Comparison of ENCODE assay signal across 18 cellular contexts in the genomic region with DNA sequence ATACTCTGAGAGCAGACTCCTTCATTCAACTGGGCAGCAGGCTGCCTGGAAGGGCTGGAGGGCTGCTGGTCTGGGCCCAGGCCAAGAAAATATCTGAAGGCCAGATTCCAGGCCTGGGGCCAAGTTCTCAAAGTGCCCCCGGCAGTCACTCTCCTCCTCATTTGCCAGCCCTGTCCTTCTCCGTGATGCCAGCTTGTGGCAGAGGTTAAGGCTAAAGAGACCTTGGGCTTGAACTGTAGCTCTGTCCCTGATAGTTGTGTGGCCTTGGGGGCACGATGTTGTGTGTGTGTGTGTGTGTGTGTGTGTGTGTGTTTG. TPM values are rescaled to one million over a fixed set of nuclear protein-coding genes. Genes with fewer than 3 reads are reported as not detected.
DNase-seq lines count a peak whose midpoint lies in the region; ATAC-seq and TF ChIP-seq lines count a peak whose summit lies in the region.
"Had no signal": no experiment of that assay in that cellular context is flagged by ENCODE, and none has a peak within 500 bp of the region (broad histone marks: within the 10 kb centered on the region; RNA-seq: fewer than 3 reads in every experiment).

No MANE protein-coding gene starts in this region.

- peaks cover 38% of the 10 kb centered on the region for H3K4me1 ChIP-seq in PC-3 (ENCODE audit: insufficient read depth, low read length)
- H3K4me1 ChIP-seq in transverse colon, result peaks cover 15 to 34% (median 27%) of the 10 kb centered on the region in 4 donors

- no peaks in the 10 kb centered on the region for H3K36me3 ChIP-seq in PC-3 (ENCODE audit: low read depth, low read length)
- no peaks in the 10 kb centered on the region for H3K36me3 ChIP-seq in transverse colon

- peak overlapping the region; percentile 81 for H3K4me2 ChIP-seq in PC-3 (ENCODE audit: low read length)

- DNase-seq in PC-3, result peak; percentile 62
- no peak for DNase-seq in transverse colon
- DNase-seq in NCI-H128 (lab: John Stamatoyannopoulos, UW; ENCODE audit: unreplicated experiment), result no peak
- no peak for DNase-seq in NCI-H2029 treated with DMSO at 0.1 percent for 48 hours (lab: John Stamatoyannopoulos, UW)
- no peak for DNase-seq in DMS114 treated with DMSO at 0.1 percent for 48 hours (lab: John Stamatoyannopoulos, UW; ENCODE audit: unreplicated experiment)
- DNase-seq: activated CD8-positive, alpha-beta T cell treated with anti-CD3 and anti-CD28 coated beads, Interleukin-2, amount 10 ng/mL, durations not matched to agents 7 days and 5 days; activated naive CD4-positive, alpha-beta T cell treated with anti-CD3 and anti-CD28 coated beads, Interleukin-2, amount 10 ng/mL, durations not matched to agents 7 days and 5 days; foreskin melanocyte; mammary epithelial cell; NCI-H2171; OCI-M1; stimulated activated CD4-positive, alpha-beta T cell treated with anti-CD3 and anti-CD28 coated beads, Interleukin-2, amount 100 ng/mL, for 48 hours; stimulated activated naive CD8-positive, alpha-beta T cell treated with anti-CD3 and anti-CD28 coated beads, Interleukin-15, amount 100 ng/mL, for 72 hours; T-helper 9 cell had no signal

- no peak for TF ChIP-seq CTCF in PC-3 (conservative IDR thresholded peaks at IDR 0.05; ENCODE audit: low read depth, low read length)
- TF ChIP-seq CTCF in transverse colon (IDR thresholded peaks at IDR 0.05), result no peak

- H2AFZ ChIP-seq in PC-3 (ENCODE audit: low read length), result no peak overlapping the region
- H2AFZ ChIP-seq: parathyroid adenoma had no signal

- no TSS peak for BruUV-seq in PC-3 (replicated peaks; lab: Mats Ljungman, UMichigan)

- no peaks in the 10 kb centered on the region for H3K9me2 ChIP-seq in PC-3 (replicated peaks; ENCODE audit: low read length)

- WGBS in transverse colon (ENCODE audit: low coverage in 1 of 2), 2 donors, result 39% methylated on average over 3 of the region's 3 CpGs; no CpG with 5 or more reads in 1 of the 2 donors

- H3F3A ChIP-seq in PC-3 (ENCODE audit: low read length, unreplicated experiment), result peaks cover 15% of the 10 kb centered on the region

- no peak for TF ChIP-seq EP300 in transverse colon (IDR thresholded peaks at IDR 0.05; ENCODE audit: low read depth)

- CTCF ChIA-PET in PC-3 (lab: Charles Lee), result interaction anchor here (0.6 to 1.0 kb wide), 2 partner anchors 18 to 42 kb away, joined by 5 to 6 read pairs; no protein-coding TSS in a partner anchor

- in situ Hi-C loops in transverse colon (cut with MboI; ENCODE audit: low pct_ligation_motif_present in 1 of 4, low pct_unique_long_range_greater_than_20kb in 1 of 4, low sequenced_read_pairs in 3 of 4), result loop anchor here in 2 of 4 donors (5.0 to 25.0 kb wide), 3 partner anchors 53 to 435 kb away; partner anchors contain the start of genes CFAP20DC (in 1 of the 2) and FAM107A (in 1 of the 2)

- no peaks in the 10 kb centered on the region for H4K20me1 ChIP-seq in PC-3 (ENCODE audit: low read length)

- no peak for TF ChIP-seq POLR2A in transverse colon (IDR thresholded peaks at IDR 0.05)

- peak overlapping the region; percentile 78; the same call in 1 of the 2 replicates for H3K9ac ChIP-seq in PC-3 (ENCODE audit: low read length)
- H3K9ac ChIP-seq: parathyroid adenoma had no signal

- no peaks in the 10 kb centered on the region for H3K9me3 ChIP-seq in PC-3 (ENCODE audit: low read length)
- no peaks in the 10 kb centered on the region for H3K9me3 ChIP-seq in transverse colon

- H3K79me2 ChIP-seq in PC-3 (ENCODE audit: low read length), result no peaks in the 10 kb centered on the region
- H3K79me2 ChIP-seq: parathyroid adenoma had no signal

- H3K4me3 ChIP-seq in PC-3 (ENCODE audit: low read length), result no peak overlapping the region
- no peak overlapping the region for H3K4me3 ChIP-seq in transverse colon
- H3K4me3 ChIP-seq: coronary artery had no signal

- ATAC-seq in PC-3, result no peak
- ATAC-seq: activated CD8-positive, alpha-beta T cell treated with anti-CD3 and anti-CD28 coated beads, Interleukin-2, amount 10 ng/mL, durations not matched to agents 7 days and 5 days had no signal

- POLR2A ChIA-PET in PC-3 (lab: Charles Lee; ENCODE audit: unreplicated experiment), result no interaction called here

- H3K27me3 ChIP-seq in PC-3 (ENCODE audit: low read length) (no peaks in the 10 kb centered on the region), layer of hippocampus (ENCODE audit: control insufficient read depth, insufficient read depth, low read length) (no peaks in the 10 kb centered on the region), transverse colon (no peaks in the 10 kb centered on the region)

- H3K27ac ChIP-seq in PC-3 (ENCODE audit: low read length) (peak overlapping the region; percentile 97), cingulate gyrus (ENCODE audit: low read depth, low read length) (peak overlapping the region; percentile 69), layer of hippocampus (ENCODE audit: low read depth, low read length) (peak overlapping the region; percentile 50), transverse colon (peak overlapping the region in 3 of 4 donors; percentile 63 to 81 (median 73))

- intact Hi-C loops in PC-3 (cut with micrococcal nuclease), result no loop called here
- intact Hi-C loops in transverse colon (cut with DNase I; ENCODE audit: low total_unique reads), result no loop called here

RNA-seq across cellular contexts. Expression of gene FAM3D, which starts 39.0 kb away (rescaled TPM):
- total RNA-seq in PC-3 (2014; rRNA removed) (0.40 TPM in 1 of 2 replicates, not detected in the other), transverse colon (100 to 1,000 TPM; 243 to 431 (median 364) TPM)
- total RNA-seq: activated CD8-positive, alpha-beta T cell treated with anti-CD3 and anti-CD28 coated beads, Interleukin-2, amount 10 ng/mL, durations not matched to agents 7 days and 5 days; mammary epithelial cell had no signal

RNA-seq across cellular contexts. Expression of gene FAM107A, which starts 50.3 kb away (rescaled TPM):
- total RNA-seq in PC-3 (2014; rRNA removed), result 0.07 and 0.29 TPM in 2 replicates
- 10 to 100 TPM; 14.1 to 21.9 (median 16.0) TPM for total RNA-seq in transverse colon
- total RNA-seq: activated CD8-positive, alpha-beta T cell treated with anti-CD3 and anti-CD28 coated beads, Interleukin-2, amount 10 ng/mL, durations not matched to agents 7 days and 5 days had no signal

Comparison
In these comparisons a context has a peak if more than half of its experiments do, and no peak if none do; other contexts are left out.
1. RNA of gene FAM3D, which starts 39.0 kb away (total RNA-seq): 243 to 431 TPM in transverse colon; 0.40 TPM in PC-3; every median in the first group is over 100 times any median in the second.
2. RNA of gene FAM107A, which starts 50.3 kb away (total RNA-seq): 14.1 to 21.9 TPM in transverse colon; 0.07 to 0.29 TPM in PC-3; every median in the first group is over 10 times any median in the second.
3. Peak in every context shown above with its lines, with median percentiles within 50 percentile points of each other: H3K27ac ChIP-seq.